8 cellular contexts compared by ENCODE assay signal in the genomic region with DNA sequence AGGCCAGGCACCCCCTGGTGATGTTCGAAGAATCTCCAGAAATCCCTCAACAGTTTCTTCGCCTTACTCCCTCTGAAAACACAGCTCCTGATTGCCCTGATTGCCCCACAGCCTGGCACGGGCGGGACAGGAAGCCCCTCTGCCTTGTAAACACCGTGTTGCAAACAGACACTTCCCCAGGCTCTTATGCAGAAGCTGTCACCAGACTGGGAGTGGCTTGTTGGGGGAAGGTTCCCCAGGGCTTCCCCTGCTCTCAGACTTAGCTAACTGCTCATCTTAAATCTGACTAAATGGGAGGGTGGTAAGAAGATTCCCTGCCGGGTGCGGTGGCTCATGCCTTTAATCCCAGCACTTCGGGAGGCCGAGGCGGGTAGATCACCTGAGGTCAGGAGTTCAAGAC. TPM values are rescaled to one million over a fixed set of nuclear protein-coding genes. Genes with fewer than 3 reads are reported as not detected.
A peak's percentile ranks its signal among the peaks of the same experiment; 100 is the strongest.
DNase-seq lines count a peak whose midpoint lies in the region; ATAC-seq and TF ChIP-seq lines count a peak whose summit lies in the region.

No MANE protein-coding gene starts in this region.

- ATAC-seq in HG02798 (IDR thresholded peaks at IDR 0.05; ENCODE audit: poor library complexity, unreplicated experiment) (peak; percentile 64), gastroesophageal sphincter (peak; percentile 61)

- H3K4me1 ChIP-seq in BLaER1 (peaks cover 52% of the 10 kb centered on the region), gastroesophageal sphincter (no peaks in the 10 kb centered on the region), ovary (ENCODE audit: insufficient read depth) (no peaks in the 10 kb centered on the region)

- TF ChIP-seq POLR2A in gastroesophageal sphincter (IDR thresholded peaks at IDR 0.05): no peak
- no peak for TF ChIP-seq POLR2A in ovary (IDR thresholded peaks at IDR 0.05)

- H3K27me3 ChIP-seq in BLaER1: no peaks in the 10 kb centered on the region
- peaks cover 13% of the 10 kb centered on the region for H3K27me3 ChIP-seq in gastroesophageal sphincter
- H3K27me3 ChIP-seq in ovary: no peaks in the 10 kb centered on the region

- intact Hi-C loops in ovary (cut with DNase I): no loop called here

- H3K9me3 ChIP-seq in BLaER1 (peaks cover 7% of the 10 kb centered on the region; the same call in 1 of the 2 replicates), gastroesophageal sphincter (peaks cover 0 to 3% (median 0%) of the 10 kb centered on the region in 3 donors), ovary (no peaks in the 10 kb centered on the region)

- WGBS in gastroesophageal sphincter (ENCODE audit: low coverage in 1 of 2), 2 donors: 37 to 49% methylated on average over 5 to 7 of the region's 10 CpGs
- WGBS in ovary, 3 donors: 38 to 45% (median 38%) methylated on average over 10 of the region's 10 CpGs

- DNase-seq in activated CD4-positive, alpha-beta T cell treated with anti-CD3 and anti-CD28 coated beads for 48 hours: peak; percentile 75
- DNase-seq in stimulated activated CD4-positive, alpha-beta T cell treated with anti-CD3 and anti-CD28 coated beads, Interleukin-4, amount 100 ng/mL, for 1 hour: peak; percentile 67
- DNase-seq in NCI-H2107 treated with DMSO at 0.1 percent for 48 hours (lab: John Stamatoyannopoulos, UW; ENCODE audit: unreplicated experiment) (no peak), ovary (no peak), NCI-H1105 treated with DMSO at 0.1 percent for 48 hours (lab: John Stamatoyannopoulos, UW) (no peak)

- H3K36me3 ChIP-seq in BLaER1 (no peaks in the 10 kb centered on the region), gastroesophageal sphincter (no peaks in the 10 kb centered on the region), ovary (no peaks in the 10 kb centered on the region)

- TF ChIP-seq CTCF in gastroesophageal sphincter (IDR thresholded peaks at IDR 0.05) (no peak), ovary (IDR thresholded peaks at IDR 0.05) (no peak)

- H3K4me3 ChIP-seq in BLaER1: no peak overlapping the region
- H3K4me3 ChIP-seq in gastroesophageal sphincter: no peak overlapping the region
- H3K4me3 ChIP-seq in ovary: no peak overlapping the region

- H3K4me2 ChIP-seq in BLaER1: peak overlapping the region; percentile 73

- no peak overlapping the region for H3K9ac ChIP-seq in BLaER1

- H4K20me1 ChIP-seq in BLaER1: peaks cover 46% of the 10 kb centered on the region; the same call in 1 of the 2 replicates

- H3K27ac ChIP-seq in BLaER1 (peak overlapping the region; percentile 11; the same call in 1 of the 2 replicates), gastroesophageal sphincter (peak overlapping the region in 1 of 4 donors; percentile 24), ovary (no peak overlapping the region)

- TF ChIP-seq EP300 in gastroesophageal sphincter (IDR thresholded peaks at IDR 0.05) (no peak), ovary (IDR thresholded peaks at IDR 0.05) (no peak)

RNA-seq across cellular contexts. Expression of a gene that starts 11.2 kb away (rescaled TPM):
- total RNA-seq in gastroesophageal sphincter (10 to 100 TPM in 3 of 4 donors, 1 to 10 TPM in 1; 8.9 to 13.1 (median 11.9) TPM), ovary (1 to 10 TPM; 1.3 to 8.9 (median 3.7) TPM)
- polyA plus RNA-seq in ovary: 1 to 10 TPM in 1 of 2 donors, under 1 TPM in 1; 0.86 to 3.8 TPM

Comparison
In these comparisons a context has a peak if more than half of its experiments do, and no peak if none do; other contexts are left out.
1. DNase-seq: peak in activated CD4-positive, alpha-beta T cell treated with anti-CD3 and anti-CD28 coated beads for 48 hours (single experiment) and stimulated activated CD4-positive, alpha-beta T cell treated with anti-CD3 and anti-CD28 coated beads, Interleukin-4, amount 100 ng/mL, for 1 hour (single experiment); none in NCI-H2107 treated with DMSO at 0.1 percent for 48 hours (single experiment), ovary (0 of 5) and NCI-H1105 treated with DMSO at 0.1 percent for 48 hours (single experiment).